8 cellular contexts compared by ENCODE assay signal in genomic region chr6:139364302-139364981, GRCh38. TPM values are rescaled to one million over a fixed set of nuclear protein-coding genes. Genes with fewer than 3 reads are reported as not detected.
A peak's percentile ranks its signal among the peaks of the same experiment; 100 is the strongest.
DNase-seq lines count a peak whose midpoint lies in the region; ATAC-seq and TF ChIP-seq lines count a peak whose summit lies in the region.

No MANE protein-coding gene starts in this region.

- DNase-seq in NCI-H187 treated with DMSO at 0.1 percent for 48 hours (lab: John Stamatoyannopoulos, UW) (peak; percentile 41), NCI-H187 (lab: John Stamatoyannopoulos, UW) (no peak), NCI-H748 treated with DMSO at 0.1 percent for 48 hours (lab: John Stamatoyannopoulos, UW) (peak; percentile 72), MCF 10A (ENCODE audit: unreplicated experiment) (peak; percentile 53), kidney tubule cell (ENCODE audit: low spot score) (peak; percentile 62), uterus (no peak), UCSD-AML1 (lab: John Stamatoyannopoulos, UW; ENCODE audit: unreplicated experiment) (no peak)

- H3K9me3 ChIP-seq in uterus = no peaks in the 10 kb centered on the region

- no peaks in the 10 kb centered on the region for H3K36me3 Mint-ChIP-seq in MCF 10A (ENCODE audit: insufficient read depth, unreplicated experiment)

- H3K27ac ChIP-seq in uterus = no peak overlapping the region

- no TSS peak for BruUV-seq in MCF 10A (replicated peaks; lab: Mats Ljungman, UMichigan)

- TF ChIP-seq CTCF in MCF 10A (IDR thresholded peaks at IDR 0.05; ENCODE audit: unreplicated experiment) (peak; percentile 66), uterus (IDR thresholded peaks at IDR 0.05) (peak; percentile 72 to 83 (median 76))

- no peaks in the 10 kb centered on the region for H3K4me1 Mint-ChIP-seq in MCF 10A (ENCODE audit: insufficient read depth, unreplicated experiment)

- POLR2A ChIA-PET in MCF 10A (lab: Yijun Ruan, JAX) = interaction anchor here (0.7 to 1.5 kb wide), 7 partner anchors 9 to 553 kb away, joined by 3 to 7 read pairs (median 4); partner anchors contain the start of genes CITED2 and REPS1

- no peaks in the 10 kb centered on the region for H3K9me3 Mint-ChIP-seq in MCF 10A (ENCODE audit: unreplicated experiment)

- no peak overlapping the region for H3K4me3 Mint-ChIP-seq in MCF 10A (ENCODE audit: unreplicated experiment)

- no peaks in the 10 kb centered on the region for H3K36me3 ChIP-seq in uterus

- CTCF ChIA-PET in MCF 10A (lab: Yijun Ruan, JAX) = interaction anchor here (0.6 to 2.4 kb wide), 21 partner anchors 11 to 1613 kb away, joined by 3 to 29 read pairs (median 3); partner anchors contain the start of gene REPS1

- no peaks in the 10 kb centered on the region for H3K27me3 Mint-ChIP-seq in MCF 10A (ENCODE audit: insufficient read depth, unreplicated experiment)

- TF ChIP-seq POLR2A in uterus (IDR thresholded peaks at IDR 0.05) = no peak

- ATAC-seq in HG02798 (IDR thresholded peaks at IDR 0.05; ENCODE audit: poor library complexity, unreplicated experiment) = peak; percentile 57

- no peak overlapping the region for H3K27ac Mint-ChIP-seq in MCF 10A (ENCODE audit: low read depth, unreplicated experiment)

- H3K4me3 ChIP-seq in uterus = no peak overlapping the region

- intact Hi-C loops in MCF 10A (cut with micrococcal nuclease) (loop anchor here (1.0 to 10.0 kb wide), 7 partner anchors 145 to 1250 kb away; partner anchors contain the start of gene REPS1), uterus (cut with DNase I; ENCODE audit: low total_unique reads) (loop anchor here (10.0 kb wide), 2 partner anchors 240 to 550 kb away; no protein-coding TSS in a partner anchor)

- no peaks in the 10 kb centered on the region for H3K27me3 ChIP-seq in uterus

- H3K4me1 ChIP-seq in uterus = no peaks in the 10 kb centered on the region

RNA-seq across cellular contexts. Expression of gene CITED2, which starts 10.0 kb away (rescaled TPM):
- total RNA-seq in MCF 10A (2022) (50.4 and 62.0 TPM in 2 replicates), uterus (100 to 1,000 TPM in 3 of 4 donors, 10 to 100 TPM in 1; 53.4 to 260 (median 159) TPM)

Comparison
In these comparisons a context has a peak if more than half of its experiments do, and no peak if none do; other contexts are left out.
1. DNase-seq: peak in NCI-H187 treated with DMSO at 0.1 percent for 48 hours (single experiment), NCI-H748 treated with DMSO at 0.1 percent for 48 hours (single experiment), MCF 10A (single experiment) and kidney tubule cell (single experiment); none in NCI-H187 (0 of 2), uterus (0 of 2) and UCSD-AML1 (single experiment).